ENCODE assay signal across 10 cellular contexts in the genomic region with DNA sequence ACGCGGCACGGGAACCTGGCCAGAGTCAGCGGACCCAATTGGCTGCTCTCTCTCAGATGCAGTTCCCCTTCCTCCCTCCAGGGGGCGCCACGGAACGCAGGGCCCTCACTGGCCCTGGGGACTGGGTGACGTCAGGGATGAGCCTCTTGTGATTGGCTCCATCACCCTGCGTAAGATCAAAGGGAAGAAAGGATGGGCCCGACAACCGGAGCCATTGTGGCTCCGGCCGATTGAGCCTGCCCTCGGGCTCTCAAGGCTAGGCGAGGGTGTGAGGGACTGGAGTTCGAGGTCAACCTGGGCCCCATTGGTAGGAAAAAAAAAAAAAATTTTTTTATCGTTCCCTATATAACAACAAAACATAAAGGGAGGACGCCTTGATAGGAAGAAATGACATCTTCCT. TPM values are rescaled to one million over a fixed set of nuclear protein-coding genes. Genes with fewer than 3 reads are reported as not detected.
DNase-seq lines count a peak whose midpoint lies in the region; ATAC-seq and TF ChIP-seq lines count a peak whose summit lies in the region.
"Not testable (repeated sequence)": the region's sequence is repeated elsewhere in the genome, so short reads cannot be mapped to it uniquely, and the experiment has no call there.
"Had no signal": no experiment of that assay in that cellular context is flagged by ENCODE, and none has a peak within 500 bp of the region (broad histone marks: within the 10 kb centered on the region; RNA-seq: fewer than 3 reads in every experiment).

Gene CGB1 (minus strand): TSS at position 81 of the 400 bp plus-strand sequence. CDS start 184 bp downstream, outside the sequence.

- H3F3A ChIP-seq in GM23338 (replicated peaks; ENCODE audit: low read depth) = not testable (repeated sequence)

- H3K27me3 Mint-ChIP-seq in GM23338 (ENCODE audit: insufficient read depth, low read depth, poor library complexity) = peaks cover 11% of the 10 kb centered on the region
- not testable (repeated sequence) for H3K27me3 Mint-ChIP-seq in activated CD8-positive, alpha-beta T cell treated with anti-CD3 and anti-CD28 coated beads for 36 hours

- peak; percentile 81 for ATAC-seq in GM23338
- ATAC-seq in activated CD8-positive, alpha-beta T cell treated with anti-CD3 and anti-CD28 coated beads for 36 hours = peak; percentile 61
- not testable (repeated sequence) for ATAC-seq in heart right ventricle

- not testable (repeated sequence) for H3K4me1 ChIP-seq in GM23338 (ENCODE audit: insufficient read depth); heart right ventricle

- not testable (repeated sequence) for H3K4me2 ChIP-seq in GM23338

- TF ChIP-seq CTCF in C4-2B (conservative IDR thresholded peaks at IDR 0.05) (peak; percentile 46), GM23338 (conservative IDR thresholded peaks at IDR 0.05; ENCODE audit: low read depth in 2 of 2) (peak; percentile 63 to 70), astrocyte of the spinal cord (IDR thresholded peaks at IDR 0.05; ENCODE audit: low read depth, low read length) (peak; percentile 42), heart right ventricle (IDR thresholded peaks at IDR 0.05) (peak in 7 of 9 donors; percentile 6 to 36 (median 22))
- TF ChIP-seq CTCF in activated CD8-positive, alpha-beta T cell treated with anti-CD3 and anti-CD28 coated beads for 36 hours (IDR thresholded peaks at IDR 0.05) = peak; percentile 72

- WGBS in heart right ventricle, 2 donors = 43 to 50% methylated on average over 17 to 18 of the region's 18 CpGs

- not testable (repeated sequence) for H3K4me1 Mint-ChIP-seq in GM23338; activated CD8-positive, alpha-beta T cell treated with anti-CD3 and anti-CD28 coated beads for 36 hours (ENCODE audit: low read depth)

- not testable (repeated sequence) for H3K36me3 Mint-ChIP-seq in GM23338 (ENCODE audit: low read depth); activated CD8-positive, alpha-beta T cell treated with anti-CD3 and anti-CD28 coated beads for 36 hours (ENCODE audit: low read depth)

- not testable (repeated sequence) for H2AFZ ChIP-seq in GM23338

- not testable (repeated sequence) for H3K36me3 ChIP-seq in GM23338 (ENCODE audit: insufficient read depth); heart right ventricle

- in situ Hi-C loops in astrocyte of the spinal cord (cut with HindIII; ENCODE audit: low sequenced_read_pairs) = not testable (repeated sequence)

- DNase-seq in GM23338 (ENCODE audit: low spot score) (peak; percentile 86), NCI-H1436 (lab: John Stamatoyannopoulos, UW) (peak; percentile 74), RKO (ENCODE audit: low spot score) (peak; percentile 44)
- peak; percentile 82 for DNase-seq in activated CD8-positive, alpha-beta T cell treated with anti-CD3 and anti-CD28 coated beads for 36 hours
- not testable (repeated sequence) for DNase-seq in astrocyte of the spinal cord (ENCODE audit: low read depth, low spot score); heart right ventricle
- peak; percentile 43 to 65 for DNase-seq in stimulated activated CD4-positive, alpha-beta T cell treated with anti-CD3 and anti-CD28 coated beads, Interleukin-2, amount 100 ng/mL, for 24 hours

- POLR2A ChIA-PET in activated CD8-positive, alpha-beta T cell treated with anti-CD3 and anti-CD28 coated beads for 36 hours (lab: Charles Lee) = not testable (repeated sequence)

- CTCF ChIA-PET in activated CD8-positive, alpha-beta T cell treated with anti-CD3 and anti-CD28 coated beads for 36 hours (lab: Charles Lee) = not testable (repeated sequence)

- H3K9me3 ChIP-seq in heart right ventricle = not testable (repeated sequence)

- intact Hi-C loops in activated CD8-positive, alpha-beta T cell treated with anti-CD3 and anti-CD28 coated beads for 36 hours (cut with micrococcal nuclease); heart right ventricle (cut with DNase I): not testable (repeated sequence)

- not testable (repeated sequence) for H3K27ac ChIP-seq in C4-2B; GM23338 (ENCODE audit: low read depth); heart right ventricle

- H3K79me2 ChIP-seq in GM23338 (replicated peaks; ENCODE audit: insufficient read depth) = not testable (repeated sequence)

- H3K27ac Mint-ChIP-seq in GM23338; activated CD8-positive, alpha-beta T cell treated with anti-CD3 and anti-CD28 coated beads for 36 hours: not testable (repeated sequence)

- H4K20me1 ChIP-seq in GM23338 (replicated peaks; ENCODE audit: insufficient read depth) = not testable (repeated sequence)

- H3K4me3 ChIP-seq in GM23338; astrocyte of the spinal cord (ENCODE audit: low read depth, low read length); heart right ventricle: not testable (repeated sequence)

- H3K9me3 Mint-ChIP-seq in GM23338; activated CD8-positive, alpha-beta T cell treated with anti-CD3 and anti-CD28 coated beads for 36 hours: not testable (repeated sequence)

- not testable (repeated sequence) for H3K27me3 ChIP-seq in GM23338 (ENCODE audit: insufficient read depth); heart right ventricle

- H3K4me3 Mint-ChIP-seq in GM23338; activated CD8-positive, alpha-beta T cell treated with anti-CD3 and anti-CD28 coated beads for 36 hours: not testable (repeated sequence)

- not testable (repeated sequence) for H3K9me2 ChIP-seq in GM23338 (ENCODE audit: insufficient read depth)

TF ChIP-seq in GM23338, 12 proteins besides CTCF, POLR2A, EP300 and RAD21:
- TF ChIP-seq CREB1 (CRISPR knock-in tag; IDR thresholded peaks at IDR 0.05; ENCODE audit: low read depth) = peak; percentile 87

RNA-seq across cellular contexts. Expression of gene CGB1, which starts in this region (rescaled TPM):
- 0.52 TPM in 1 of 2 replicates, not detected in the other for total RNA-seq in GM23338 (2014; rRNA removed; shearing (Covaris generic))
- not detected in 2 replicates for polyA plus RNA-seq in GM23338 (2016; fragmentation: Nextera tagmentation; extraction: Ambion mirVana)
- not detected for total RNA-seq in activated CD8-positive, alpha-beta T cell treated with anti-CD3 and anti-CD28 coated beads for 36 hours
- not detected for total RNA-seq in heart right ventricle
- polyA plus RNA-seq in heart right ventricle = not detected
- total RNA-seq: activated B cell treated with CpG ODN at 0.5 μM for 24 hours, prostate gland had no signal

Comparison
In these comparisons a context has a peak if more than half of its experiments do, and no peak if none do; other contexts are left out.
1. Peak in DNase-seq and ATAC-seq in GM23338; RNA of the gene not detected or under 1 TPM.
2. Peak in DNase-seq and ATAC-seq in activated CD8-positive, alpha-beta T cell treated with anti-CD3 and anti-CD28 coated beads for 36 hours; RNA of the gene not detected or under 1 TPM.
3. CTCF ChIP-seq: peak in every context shown above with its lines; median percentile 72 in activated CD8-positive, alpha-beta T cell treated with anti-CD3 and anti-CD28 coated beads for 36 hours; 66 in GM23338; 46 in C4-2B; 42 in astrocyte of the spinal cord; 22 in heart right ventricle.